In genomic region chr10:116371737-116372136, GRCh38 we compare ENCODE assay signal across 27 cellular contexts. TPM values are rescaled to one million over a fixed set of nuclear protein-coding genes. Genes with fewer than 3 reads are reported as not detected.
DNase-seq lines count a peak whose midpoint lies in the region; TF ChIP-seq lines count a peak whose summit lies in the region.
"Had no signal": no experiment of that assay in that cellular context is flagged by ENCODE, and none has a peak within 500 bp of the region (broad histone marks: within the 10 kb centered on the region; RNA-seq: fewer than 3 reads in every experiment).

No MANE protein-coding gene starts in this region.

- DNase-seq in GM03348 (ENCODE audit: low spot score): peak; percentile 6
- DNase-seq in MV-4-11 (lab: John Stamatoyannopoulos, UW): peak; percentile 3
- DNase-seq in fibroblast of lung (ENCODE audit: low read depth in 2 of 2): peak in 1 of 2 donors; percentile 47
- no peak for DNase-seq in osteocyte (ENCODE audit: extremely low spot score, unreplicated experiment)
- DNase-seq in stimulated activated CD4-positive, alpha-beta T cell treated with anti-CD3 and anti-CD28 coated beads, Interleukin-4, amount 100 ng/mL, for 24 hours: no peak
- DNase-seq in H7: no peak
- no peak for DNase-seq in activated T-cell treated with anti-CD3 and anti-CD28 coated beads, Interleukin-2, amount 50 U/mL, for 48 hours
- DNase-seq in HK-2 (ENCODE audit: unreplicated experiment): no peak
- DNase-seq: activated CD4-positive, alpha-beta T cell treated with anti-CD3 and anti-CD28 coated beads, Interleukin-2, amount 10 ng/mL, durations not matched to agents 24 days and 14 days; activated CD8-positive, alpha-beta memory T cell treated with anti-CD3 and anti-CD28 coated beads, Interleukin-2, amount 50 U/mL, for 4 hours; activated effector memory CD4-positive, alpha-beta T cell treated with Interleukin-2 at 50 U/mL for 16 hours; activated naive CD8-positive, alpha-beta T cell treated with anti-CD3 and anti-CD28 coated beads, Interleukin-2, amount 50 U/mL, for 24 hours; COR-L47; dorsolateral prefrontal cortex; mucosa of descending colon; NCI-H187; NCI-H226; nucleus accumbens; Peyer's patch; right cardiac atrium; stimulated activated naive B cell treated with anti-CD40 and anti-IgM and Interleukin-4, amounts not matched to agents 10 μg/mL and 1 μg/mL and 100 μg/mL, for 72 hours; thyroid gland had no signal

- H3K27me3 ChIP-seq in fibroblast of lung (ENCODE audit: control insufficient read depth, insufficient read depth, low read length) (no peaks in the 10 kb centered on the region), H7 (ENCODE audit: control insufficient read depth, insufficient read depth, low read length) (no peaks in the 10 kb centered on the region)
- H3K27me3 ChIP-seq: cardiac muscle cell, Peyer's patch had no signal

- H3K4me3 Mint-ChIP-seq in osteocyte (ENCODE audit: unreplicated experiment): peak overlapping the region; percentile 66
- H3K4me3 Mint-ChIP-seq: activated CD4-positive, alpha-beta T cell treated with anti-CD3 and anti-CD28 coated beads, Interleukin-2, amount 10 ng/mL, durations not matched to agents 24 days and 14 days; activated naive CD8-positive, alpha-beta T cell treated with anti-CD3 and anti-CD28 coated beads, Interleukin-2, amount 50 U/mL, for 24 hours; stimulated activated naive B cell treated with anti-CD40 and anti-IgM and Interleukin-4, amounts not matched to agents 10 μg/mL and 1 μg/mL and 100 μg/mL, for 72 hours had no signal

- H3K36me3 ChIP-seq in fibroblast of lung (ENCODE audit: control insufficient read depth, insufficient read depth, low read length): no peaks in the 10 kb centered on the region
- H3K36me3 ChIP-seq in H7 (replicated peaks; ENCODE audit: control insufficient read depth, insufficient read depth, low read length): no peaks in the 10 kb centered on the region
- H3K36me3 ChIP-seq: cardiac muscle cell, gastroesophageal sphincter, Peyer's patch, thyroid gland had no signal

- H3K9me3 ChIP-seq in fibroblast of lung (ENCODE audit: control insufficient read depth, insufficient read depth, low read depth, low read length): no peaks in the 10 kb centered on the region
- H3K9me3 ChIP-seq: gastroesophageal sphincter, mucosa of descending colon, Peyer's patch, thyroid gland had no signal

- H4K20me1 ChIP-seq in fibroblast of lung (ENCODE audit: control insufficient read depth, extremely low read depth, insufficient read depth, low read length): no peaks in the 10 kb centered on the region

- peak overlapping the region; percentile 85 for H2AFZ ChIP-seq in fibroblast of lung (ENCODE audit: low read length)

- H3K79me2 ChIP-seq in fibroblast of lung (ENCODE audit: control insufficient read depth, insufficient read depth, low read length): no peaks in the 10 kb centered on the region

- peak overlapping the region; percentile 78 for H3K27ac Mint-ChIP-seq in osteocyte (ENCODE audit: unreplicated experiment)
- H3K27ac Mint-ChIP-seq: activated CD4-positive, alpha-beta T cell treated with anti-CD3 and anti-CD28 coated beads, Interleukin-2, amount 10 ng/mL, durations not matched to agents 24 days and 14 days; activated naive CD8-positive, alpha-beta T cell treated with anti-CD3 and anti-CD28 coated beads, Interleukin-2, amount 50 U/mL, for 24 hours; stimulated activated naive B cell treated with anti-CD40 and anti-IgM and Interleukin-4, amounts not matched to agents 10 μg/mL and 1 μg/mL and 100 μg/mL, for 72 hours had no signal

- H3K27me3 Mint-ChIP-seq in osteocyte (ENCODE audit: unreplicated experiment): no peaks in the 10 kb centered on the region
- H3K27me3 Mint-ChIP-seq: activated CD4-positive, alpha-beta T cell treated with anti-CD3 and anti-CD28 coated beads, Interleukin-2, amount 10 ng/mL, durations not matched to agents 24 days and 14 days had no signal

- H3K9me3 Mint-ChIP-seq in osteocyte (ENCODE audit: unreplicated experiment): peaks cover 4% of the 10 kb centered on the region
- H3K9me3 Mint-ChIP-seq: activated CD4-positive, alpha-beta T cell treated with anti-CD3 and anti-CD28 coated beads, Interleukin-2, amount 10 ng/mL, durations not matched to agents 24 days and 14 days; activated naive CD8-positive, alpha-beta T cell treated with anti-CD3 and anti-CD28 coated beads, Interleukin-2, amount 50 U/mL, for 24 hours; stimulated activated naive B cell treated with anti-CD40 and anti-IgM and Interleukin-4, amounts not matched to agents 10 μg/mL and 1 μg/mL and 100 μg/mL, for 72 hours had no signal

- no peak overlapping the region for H3K9ac ChIP-seq in fibroblast of lung (ENCODE audit: insufficient read depth, low read length)

- H3K27ac ChIP-seq in fibroblast of lung (ENCODE audit: insufficient read depth, low read length): no peak overlapping the region
- H3K27ac ChIP-seq: cardiac muscle cell, dorsolateral prefrontal cortex, epithelial cell of prostate, gastroesophageal sphincter, Peyer's patch, thyroid gland had no signal

- TF ChIP-seq CTCF in fibroblast of lung (conservative IDR thresholded peaks at IDR 0.05 in 1 of 2, IDR thresholded peaks at IDR 0.05 in 1 of 2; ENCODE audit: low read depth in 1 of 2, low read length in 2 of 2): no peak
- TF ChIP-seq CTCF in osteocyte (IDR thresholded peaks at IDR 0.05): no peak

- no peaks in the 10 kb centered on the region for H3K4me1 ChIP-seq in fibroblast of lung (ENCODE audit: control insufficient read depth, extremely low read depth, insufficient read depth, low read length)
- H3K4me1 ChIP-seq: gastroesophageal sphincter, Peyer's patch, thyroid gland had no signal

- peak overlapping the region; percentile 23 for H3K4me2 ChIP-seq in fibroblast of lung (ENCODE audit: extremely low read depth, insufficient read depth, low read length)

- H3K4me1 Mint-ChIP-seq in osteocyte (ENCODE audit: unreplicated experiment): peaks cover 11% of the 10 kb centered on the region
- H3K4me1 Mint-ChIP-seq: activated CD4-positive, alpha-beta T cell treated with anti-CD3 and anti-CD28 coated beads, Interleukin-2, amount 10 ng/mL, durations not matched to agents 24 days and 14 days; activated naive CD8-positive, alpha-beta T cell treated with anti-CD3 and anti-CD28 coated beads, Interleukin-2, amount 50 U/mL, for 24 hours; stimulated activated naive B cell treated with anti-CD40 and anti-IgM and Interleukin-4, amounts not matched to agents 10 μg/mL and 1 μg/mL and 100 μg/mL, for 72 hours had no signal

- H3K4me3 ChIP-seq in fibroblast of lung (replicated peaks in 1 of 4; ENCODE audit: control extremely low read depth in 1 of 4, insufficient read depth in 1 of 4, low read depth in 3 of 4, low read length in 4 of 4) (peak overlapping the region in 1 of 4 experiments; percentile 49), H7 (ENCODE audit: insufficient read depth, low read depth, low read length) (no peak overlapping the region)
- H3K4me3 ChIP-seq: cardiac muscle cell, dorsolateral prefrontal cortex, gastroesophageal sphincter, mucosa of descending colon, Peyer's patch, thyroid gland had no signal

- H3K36me3 Mint-ChIP-seq in osteocyte (ENCODE audit: unreplicated experiment): no peaks in the 10 kb centered on the region
- H3K36me3 Mint-ChIP-seq: stimulated activated naive B cell treated with anti-CD40 and anti-IgM and Interleukin-4, amounts not matched to agents 10 μg/mL and 1 μg/mL and 100 μg/mL, for 72 hours had no signal

RNA-seq across cellular contexts. Expression of gene CCDC172, which starts 47.5 kb away (rescaled TPM):
- total RNA-seq in fibroblast of lung (not detected in 2 replicates), osteocyte (not detected in 2 replicates)
- polyA plus RNA-seq in fibroblast of lung: not detected in 2 replicates
- polyA plus RNA-seq in fibroblast of lung (2012): not detected in 2 replicates
- not detected in 2 replicates for polyA minus RNA-seq in fibroblast of lung (ENCODE audit: low replicate concordance)
- 1.0 and 3.4 TPM in 2 replicates for total RNA-seq in H7 (2014; rRNA removed; shearing (Covaris generic))
- total RNA-seq: activated CD4-positive, alpha-beta T cell treated with anti-CD3 and anti-CD28 coated beads, Interleukin-2, amount 10 ng/mL, durations not matched to agents 24 days and 14 days; cardiac muscle cell; dorsolateral prefrontal cortex; gastroesophageal sphincter; HepG2; left lobe of liver; mucosa of descending colon; Peyer's patch; right cardiac atrium; thyroid gland had no signal
- polyA plus RNA-seq: cardiac muscle cell, HepG2, right cardiac atrium had no signal

RNA-seq across cellular contexts. Expression of gene PNLIPRP3, which starts 55.9 kb away (rescaled TPM):
- total RNA-seq in fibroblast of lung (not detected in 2 replicates), osteocyte (not detected in 2 replicates)
- not detected in 2 replicates for polyA plus RNA-seq in fibroblast of lung
- not detected in 2 replicates for polyA plus RNA-seq in fibroblast of lung (2012)
- not detected in 2 replicates for polyA minus RNA-seq in fibroblast of lung (ENCODE audit: low replicate concordance)
- not detected in 2 replicates for total RNA-seq in H7 (2014; rRNA removed; shearing (Covaris generic))
- total RNA-seq: activated CD4-positive, alpha-beta T cell treated with anti-CD3 and anti-CD28 coated beads, Interleukin-2, amount 10 ng/mL, durations not matched to agents 24 days and 14 days; cardiac muscle cell; dorsolateral prefrontal cortex; HepG2; left lobe of liver; right cardiac atrium had no signal
- polyA plus RNA-seq: cardiac muscle cell, HepG2, right cardiac atrium had no signal

Comparison
In these comparisons a context has a peak if more than half of its experiments do, and no peak if none do; other contexts are left out.
1. DNase-seq: peak in GM03348 (single experiment) and MV-4-11 (single experiment); none in osteocyte (single experiment), stimulated activated CD4-positive, alpha-beta T cell treated with anti-CD3 and anti-CD28 coated beads, Interleukin-4, amount 100 ng/mL, for 24 hours (single experiment), H7 (single experiment), activated T-cell treated with anti-CD3 and anti-CD28 coated beads, Interleukin-2, amount 50 U/mL, for 48 hours (0 of 2) and HK-2 (single experiment).